ENCODE assay signal across 8 cellular contexts in genomic region chr11:65571940-65572339, GRCh38. TPM values are rescaled to one million over a fixed set of nuclear protein-coding genes. Genes with fewer than 3 reads are reported as not detected.
A peak's percentile ranks its signal among the peaks of the same experiment; 100 is the strongest.
DNase-seq lines count a peak whose midpoint lies in the region; TF ChIP-seq lines count a peak whose summit lies in the region.

No MANE protein-coding gene starts in this region.

- H3K4me1 ChIP-seq in adipocyte (ENCODE audit: control insufficient read depth, insufficient read depth, low read length) (peaks cover 51% of the 10 kb centered on the region), thyroid gland (peaks cover 54 to 68% of the 10 kb centered on the region in 2 donors)

- H3K9me3 ChIP-seq in adipocyte (ENCODE audit: control insufficient read depth, low read length) (no peaks in the 10 kb centered on the region), thyroid gland (no peaks in the 10 kb centered on the region)

- 10 to 13% methylated on average over 11 of the region's 11 CpGs for WGBS in thyroid gland, 2 donors

- peak overlapping the region in 1 of 3 donors; percentile 49 for H3K27ac ChIP-seq in thyroid gland

- peaks cover 9% of the 10 kb centered on the region for H3K36me3 ChIP-seq in adipocyte (ENCODE audit: control insufficient read depth, insufficient read depth, low read length, severe bottlenecking)
- H3K36me3 ChIP-seq in kidney epithelial cell (ENCODE audit: control insufficient read depth, insufficient read depth, low read length), result peaks cover 1% of the 10 kb centered on the region
- H3K36me3 ChIP-seq in thyroid gland, result no peaks in the 10 kb centered on the region

- H3K9ac ChIP-seq in adipocyte (ENCODE audit: low read length), result peak overlapping the region; percentile 99

- peak; percentile 26 for DNase-seq in NOMO-1 treated with DMSO at 0.1 percent for 48 hours (lab: John Stamatoyannopoulos, UW; ENCODE audit: unreplicated experiment)
- DNase-seq in NOMO-1 treated with dmso at 0.1 percent for 144 hours (lab: John Stamatoyannopoulos, UW; ENCODE audit: unreplicated experiment), result no peak
- DNase-seq in NCI-H128 (lab: John Stamatoyannopoulos, UW; ENCODE audit: unreplicated experiment), result peak; percentile 34
- peak; percentile 47 for DNase-seq in adipocyte (ENCODE audit: low read depth)
- no peak for DNase-seq in kidney epithelial cell (ENCODE audit: low read depth)
- DNase-seq in thyroid gland, result no peak
- DNase-seq in hepatic stellate cell (ENCODE audit: low spot score), result no peak
- DNase-seq in effector CD8-positive, alpha-beta T cell (lab: John Stamatoyannopoulos, UW), result no peak

- peak; percentile 66 for TF ChIP-seq CTCF in kidney epithelial cell (IDR thresholded peaks at IDR 0.05; ENCODE audit: insufficient read depth, low read length, poor library complexity, severe bottlenecking)
- TF ChIP-seq CTCF in thyroid gland (IDR thresholded peaks at IDR 0.05), result peak in 4 of 6 experiments; percentile 10 to 22 (median 20)

- H3K4me3 ChIP-seq in adipocyte (ENCODE audit: low read length) (peak overlapping the region; percentile 100), kidney epithelial cell (ENCODE audit: low read depth, low read length) (peak overlapping the region; percentile 64), thyroid gland (replicated peaks in 1 of 3) (peak overlapping the region in 1 of 3 donors; percentile 62)

- H3K27me3 ChIP-seq in adipocyte (replicated peaks; ENCODE audit: control insufficient read depth, insufficient read depth, low read length) (no peaks in the 10 kb centered on the region), kidney epithelial cell (ENCODE audit: control insufficient read depth, insufficient read depth, low read length) (no peaks in the 10 kb centered on the region), thyroid gland (no peaks in the 10 kb centered on the region)

- intact Hi-C loops in thyroid gland (cut with DNase I), result loop anchor here (2.0 kb wide), 1 partner anchor 29 kb away; no protein-coding TSS in a partner anchor

- TF ChIP-seq POLR2A in thyroid gland (IDR thresholded peaks at IDR 0.05), result no peak

RNA-seq across cellular contexts. Expression of gene FAM89B, which starts 0.4 kb away (rescaled TPM):
- total RNA-seq in kidney epithelial cell, result 63.9 and 68.5 TPM in 2 replicates
- total RNA-seq in thyroid gland, result 10 to 100 TPM; 26.9 to 55.5 (median 43.2) TPM

RNA-seq across cellular contexts. Expression of gene ZNRD2, which starts 1.7 kb away (rescaled TPM):
- total RNA-seq in kidney epithelial cell (67.3 and 91.6 TPM in 2 replicates), thyroid gland (10 to 100 TPM; 28.2 to 79.1 (median 41.3) TPM)

RNA-seq across cellular contexts. Expression of gene EHBP1L1, which starts 3.9 kb away (rescaled TPM):
- total RNA-seq in kidney epithelial cell (19.5 and 20.9 TPM in 2 replicates), thyroid gland (10 to 100 TPM in 2 of 4 donors, 1 to 10 TPM in 2; 8.6 to 18.8 (median 12.0) TPM)

RNA-seq across cellular contexts. Expression of gene LTBP3, which starts 13.8 kb away (rescaled TPM):
- total RNA-seq in kidney epithelial cell, result 116 and 122 TPM in 2 replicates
- 100 to 1,000 TPM; 195 to 277 (median 222) TPM for total RNA-seq in thyroid gland

RNA-seq across cellular contexts. Expression of gene KCNK7, which starts 23.7 kb away (rescaled TPM):
- total RNA-seq in kidney epithelial cell (not detected in 2 replicates), thyroid gland (1 to 10 TPM in 1 of 4 donors, not detected in 3; 1.2 TPM)

Comparison
In these comparisons a context has a peak if more than half of its experiments do, and no peak if none do; other contexts are left out.
1. DNase-seq: peak in NOMO-1 treated with DMSO at 0.1 percent for 48 hours (single experiment), NCI-H128 (single experiment) and adipocyte (single experiment); none in NOMO-1 treated with dmso at 0.1 percent for 144 hours (single experiment), kidney epithelial cell (single experiment), thyroid gland (0 of 2), hepatic stellate cell (single experiment) and effector CD8-positive, alpha-beta T cell (single experiment).